Comparison of ENCODE assay signal across 9 cellular contexts in genomic region chr4:168630445-168631187, GRCh38.
DNase-seq lines count a peak whose midpoint lies in the region; ATAC-seq, FAIRE-seq and TF ChIP-seq lines count a peak whose summit lies in the region.
"Had no signal": no experiment of that assay in that cellular context is flagged by ENCODE, and none has a peak within 500 bp of the region (broad histone marks: within the 10 kb centered on the region; RNA-seq: fewer than 3 reads in every experiment).

No MANE protein-coding gene starts in this region.

- TF ChIP-seq POLR2A in H1 (IDR thresholded peaks at IDR 0.05; ENCODE audit: control extremely low read depth in 1 of 2, low read depth in 2 of 2, low read length in 2 of 2) (no peak), GM12892 (IDR thresholded peaks at IDR 0.05; ENCODE audit: low read depth, low read length) (no peak)

- H4K20me1 ChIP-seq in H1 (replicated peaks in 1 of 2; ENCODE audit: control insufficient read depth in 1 of 2, insufficient read depth in 2 of 2, low read length in 2 of 2), result no peaks in the 10 kb centered on the region

- no peak overlapping the region for H3K23ac ChIP-seq in H1 (ENCODE audit: insufficient read length)

- CTCF ChIA-PET in H1 (lab: Charles Lee; ENCODE audit: partially characterized antibody), result interaction anchor here (0.7 to 1.6 kb wide), 6 partner anchors 15 to 51 kb away, joined by 3 to 4 read pairs (median 3); no protein-coding TSS in a partner anchor

- H3K27me3 ChIP-seq in ACC112 (ENCODE audit: insufficient read depth, low read length), result no peaks in the 10 kb centered on the region
- H3K27me3 ChIP-seq in HUES6 (ENCODE audit: control insufficient read depth, insufficient read depth, low read length), result peaks cover 17% of the 10 kb centered on the region; the same call in 1 of the 2 replicates
- H3K27me3 ChIP-seq in H1 (replicated peaks in 1 of 4; ENCODE audit: control insufficient read depth in 3 of 4, extremely low read depth in 1 of 4, insufficient read depth in 3 of 4, low read length in 3 of 4), result peaks cover 0 to 1% (median 0%) of the 10 kb centered on the region in 4 experiments; a peak in 3 of 7 replicates
- peaks cover 14% of the 10 kb centered on the region for H3K27me3 ChIP-seq in muscle layer of duodenum (ENCODE audit: low read depth, low read length)

- in situ Hi-C loops in G401 (cut with HindIII; ENCODE audit: low sequenced_read_pairs), result no loop called here

- H3K79me1 ChIP-seq in H1 (ENCODE audit: low read depth, low read length), result no peaks in the 10 kb centered on the region

- WGBS in H1 (ENCODE audit: extremely low coverage in 1 of 2, insufficient coverage in 1 of 2, insufficient read length in 1 of 2, insufficient replicate concordance in 2 of 2, low coverage in 1 of 2, low lambda C conversion rate in 2 of 2, missing lambda C conversion rate in 1 of 2), 2 experiments, result 81% methylated on average over 12 of the region's 12 CpGs; no CpG with 5 or more reads in 1 of the 2 experiments

- ATAC-seq in HG02642 (IDR thresholded peaks at IDR 0.05; ENCODE audit: poor library complexity, unreplicated experiment), result no peak

- no peak overlapping the region for H3K18ac ChIP-seq in H1 (ENCODE audit: extremely low read depth, low read length)

- no peak overlapping the region for H3K14ac ChIP-seq in H1 (ENCODE audit: insufficient read length)

- peak overlapping the region; percentile 2 for H4K5ac ChIP-seq in H1 (ENCODE audit: insufficient read length, low read depth, low read length)

- no peak for TF ChIP-seq RAD21 in H1 (IDR thresholded peaks at IDR 0.05 in 1 of 2, conservative IDR thresholded peaks at IDR 0.05 in 1 of 2; ENCODE audit: low read depth in 2 of 2, low read length in 2 of 2)

- DNase-seq in H1 (ENCODE audit: low read depth in 1 of 2, low spot score in 2 of 2) (no peak), G401 (ENCODE audit: low spot score) (no peak), GM12892 (ENCODE audit: insufficient read length) (no peak)
- no peak for DNase-seq in activated effector memory CD4-positive, alpha-beta T cell treated with anti-CD3 and anti-CD28 coated beads, Interleukin-2, amount 50 U/mL, for 16 hours
- DNase-seq: activated T-cell treated with anti-CD3 and anti-CD28 coated beads, Interleukin-2, amount 50 U/mL, for 4 hours had no signal

- H3K79me2 ChIP-seq in ACC112 (ENCODE audit: control insufficient read depth, insufficient read depth, low read length, unreplicated experiment) (peaks cover 14% of the 10 kb centered on the region), H1 (ENCODE audit: control insufficient read depth in 1 of 2, insufficient read depth in 2 of 2, low read length in 2 of 2) (no peaks in the 10 kb centered on the region)

- H2BK12ac ChIP-seq in H1 (ENCODE audit: low read depth, low read length), result no peak overlapping the region

- no peak overlapping the region for H2BK120ac ChIP-seq in H1 (replicated peaks; ENCODE audit: low read depth, low read length)

- no peak overlapping the region for H4K8ac ChIP-seq in H1 (ENCODE audit: extremely low read depth, insufficient read depth, low read length)

- H3K27ac ChIP-seq in ACC112 (ENCODE audit: low read depth, low read length) (peak overlapping the region; percentile 71), HUES6 (ENCODE audit: low read depth, low read length) (no peak overlapping the region), H1 (ENCODE audit: low read depth, low read length) (no peak overlapping the region), muscle layer of duodenum (ENCODE audit: low read length) (no peak overlapping the region)

- FAIRE-seq in H1 (lab: Jason Lieb, UNC), result no peak
- FAIRE-seq in GM12892 (lab: Jason Lieb, UNC), result no peak

- no peak overlapping the region for H2AK5ac ChIP-seq in H1 (ENCODE audit: low read depth, low read length)

- H3K9ac ChIP-seq in HUES6 (ENCODE audit: low read length) (peak overlapping the region; percentile 86), H1 (replicated peaks in 1 of 4; ENCODE audit: extremely low read depth in 1 of 4, low read depth in 3 of 4, low read length in 3 of 4) (peak overlapping the region in 1 of 4 experiments; percentile 49; a peak in 2 of 7 replicates)

- H3K36me3 ChIP-seq in ACC112 (ENCODE audit: insufficient read depth, low read length), result no peaks in the 10 kb centered on the region
- no peaks in the 10 kb centered on the region for H3K36me3 ChIP-seq in HUES6 (ENCODE audit: control insufficient read depth, insufficient read depth, low read length)
- no peaks in the 10 kb centered on the region for H3K36me3 ChIP-seq in H1 (ENCODE audit: control insufficient read depth in 2 of 4, insufficient read depth in 4 of 4, low read length in 3 of 4)
- H3K36me3 ChIP-seq in muscle layer of duodenum (ENCODE audit: control insufficient read depth in 1 of 2, insufficient read depth in 2 of 2, low read length in 2 of 2), result peaks cover 0 to 10% of the 10 kb centered on the region in 2 donors

- no peak overlapping the region for H2BK15ac ChIP-seq in H1 (ENCODE audit: low read length)

- no peak for TF ChIP-seq CTCF in H1 (IDR thresholded peaks at IDR 0.05; ENCODE audit: control extremely low read depth in 1 of 3, insufficient read depth in 1 of 3, low read depth in 1 of 3, low read length in 3 of 3)

- no peak overlapping the region for H3K56ac ChIP-seq in H1 (replicated peaks; ENCODE audit: insufficient read length, low read depth, low read length)

- H3K4me2 ChIP-seq in H1 (ENCODE audit: insufficient read depth in 1 of 2, low read depth in 2 of 2, low read length in 2 of 2), result peak overlapping the region; percentile 75 to 78

- H3K23me2 ChIP-seq in H1 (ENCODE audit: low read depth, low read length), result peaks cover 2% of the 10 kb centered on the region

- no peak for TF ChIP-seq EP300 in H1 (IDR thresholded peaks at IDR 0.05; ENCODE audit: borderline replicate concordance in 1 of 2, low read depth in 2 of 2, low read length in 2 of 2)

- no peak overlapping the region for H2BK20ac ChIP-seq in H1 (ENCODE audit: low read length)

- POLR2A ChIA-PET in H1 (lab: Charles Lee; ENCODE audit: partially characterized antibody), result no interaction called here

- peak overlapping the region; percentile 96 for H2AFZ ChIP-seq in ACC112 (ENCODE audit: low read length, unreplicated experiment)
- H2AFZ ChIP-seq in H1 (ENCODE audit: low read length), result peak overlapping the region; percentile 93

- H3K9me3 ChIP-seq in HUES6 (ENCODE audit: control insufficient read depth, insufficient read depth, low read depth, low read length) (no peaks in the 10 kb centered on the region), H1 (ENCODE audit: insufficient read depth in 2 of 2, low read depth in 1 of 2, low read length in 1 of 2) (no peaks in the 10 kb centered on the region), muscle layer of duodenum (ENCODE audit: control insufficient read depth in 1 of 2, low read length in 2 of 2) (no peaks in the 10 kb centered on the region)

- no peak overlapping the region for H3K4ac ChIP-seq in H1 (replicated peaks; ENCODE audit: insufficient read length, low read depth, low read length)

- H4K91ac ChIP-seq in H1 (replicated peaks; ENCODE audit: insufficient read length, low read length), result no peak overlapping the region

- H3K4me1 ChIP-seq in ACC112 (ENCODE audit: control insufficient read depth, insufficient read depth, low read length, unreplicated experiment) (peaks cover 45% of the 10 kb centered on the region), HUES6 (ENCODE audit: control insufficient read depth, insufficient read depth, low read length) (peaks cover 38% of the 10 kb centered on the region), H1 (replicated peaks in 1 of 4; ENCODE audit: control insufficient read depth in 3 of 4, insufficient read depth in 4 of 4, low read length in 3 of 4) (peaks cover 6 to 22% (median 18%) of the 10 kb centered on the region in 4 experiments; a peak in 6 of 7 replicates), muscle layer of duodenum (ENCODE audit: control insufficient read depth in 1 of 2, insufficient read depth in 2 of 2, low read length in 2 of 2) (peaks cover 12 to 13% of the 10 kb centered on the region in 2 donors)

- H3K4me3 ChIP-seq in ACC112 (ENCODE audit: low read depth, low read length) (peak overlapping the region; percentile 81), HUES6 (ENCODE audit: low read depth, low read length) (peak overlapping the region; percentile 100), H1 (ENCODE audit: extremely low read depth in 1 of 4, insufficient read depth in 2 of 4, low read depth in 3 of 4, low read length in 4 of 4) (peak overlapping the region; percentile 77 to 88 (median 80)), muscle layer of duodenum (ENCODE audit: low read depth in 1 of 2, low read length in 2 of 2) (peak overlapping the region; percentile 84 to 91)

- no peak overlapping the region for H2BK5ac ChIP-seq in H1 (ENCODE audit: low read depth, low read length)

TF ChIP-seq in H1, 55 proteins besides CTCF, POLR2A, EP300 and RAD21:
- TF ChIP-seq RNF2 (IDR thresholded peaks at IDR 0.05; ENCODE audit: borderline replicate concordance, low read depth, low read length, missing control alignments, poor library complexity, severe bottlenecking) (no peak), JUND (IDR thresholded peaks at IDR 0.05; ENCODE audit: low read length) (no peak), CTBP2 (IDR thresholded peaks at IDR 0.05; ENCODE audit: borderline replicate concordance, insufficient read depth, insufficient read length, low read length) (no peak), GTF2F1 (IDR thresholded peaks at IDR 0.05; ENCODE audit: borderline replicate concordance, low read depth, low read length) (no peak), FOSL1 (IDR thresholded peaks at IDR 0.05; ENCODE audit: insufficient read depth, low read depth, low read length) (no peak), GABPA (IDR thresholded peaks at IDR 0.05; ENCODE audit: borderline replicate concordance, insufficient read depth, low read length) (no peak), BACH1 (IDR thresholded peaks at IDR 0.05; ENCODE audit: low read length) (no peak), POLR2AphosphoS5 (IDR thresholded peaks at IDR 0.05; ENCODE audit: low read depth, low read length) (no peak), SIN3A (conservative IDR thresholded peaks at IDR 0.05 in 1 of 2, IDR thresholded peaks at IDR 0.05 in 1 of 2; ENCODE audit: low read depth in 1 of 2, low read length in 2 of 2) (no peak), BRCA1 (IDR thresholded peaks at IDR 0.05; ENCODE audit: low read depth, low read length) (no peak), KDM1A (IDR thresholded peaks at IDR 0.05; ENCODE audit: borderline replicate concordance, low read length) (no peak)
